1 cellular context compared by ENCODE assay signal in the genomic region with DNA sequence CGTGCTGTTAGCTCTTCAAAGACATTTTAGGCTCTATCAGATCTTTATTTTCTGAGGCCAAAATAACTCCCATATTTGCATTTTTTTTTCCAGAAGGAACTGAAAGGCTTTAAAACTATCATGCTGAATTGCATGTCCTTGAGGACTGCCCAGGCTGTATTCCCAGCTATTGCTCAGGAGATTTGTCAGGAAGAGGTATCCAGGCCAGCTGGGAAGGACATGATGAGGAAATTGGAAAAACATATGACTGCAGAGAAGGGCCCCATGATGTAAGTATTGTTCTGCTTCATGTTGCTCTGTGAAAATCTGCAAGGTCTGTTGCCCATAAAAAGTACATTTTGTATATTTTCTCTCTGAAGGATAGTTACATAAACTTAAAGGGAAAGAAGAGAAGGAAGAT.
TF ChIP-seq lines count a peak whose summit lies in the region.

No MANE protein-coding gene starts in this region.

TF ChIP-seq in GM23338, 12 proteins besides CTCF, POLR2A, EP300 and RAD21 (continued from another document):
- TF ChIP-seq EZH2phosphoT487 (IDR thresholded peaks at IDR 0.05; ENCODE audit: unreplicated experiment) = no peak
- TF ChIP-seq JUNB (IDR thresholded peaks at IDR 0.05; ENCODE audit: unreplicated experiment) = no peak
